18 cellular contexts compared by ENCODE assay signal in the genomic region with DNA sequence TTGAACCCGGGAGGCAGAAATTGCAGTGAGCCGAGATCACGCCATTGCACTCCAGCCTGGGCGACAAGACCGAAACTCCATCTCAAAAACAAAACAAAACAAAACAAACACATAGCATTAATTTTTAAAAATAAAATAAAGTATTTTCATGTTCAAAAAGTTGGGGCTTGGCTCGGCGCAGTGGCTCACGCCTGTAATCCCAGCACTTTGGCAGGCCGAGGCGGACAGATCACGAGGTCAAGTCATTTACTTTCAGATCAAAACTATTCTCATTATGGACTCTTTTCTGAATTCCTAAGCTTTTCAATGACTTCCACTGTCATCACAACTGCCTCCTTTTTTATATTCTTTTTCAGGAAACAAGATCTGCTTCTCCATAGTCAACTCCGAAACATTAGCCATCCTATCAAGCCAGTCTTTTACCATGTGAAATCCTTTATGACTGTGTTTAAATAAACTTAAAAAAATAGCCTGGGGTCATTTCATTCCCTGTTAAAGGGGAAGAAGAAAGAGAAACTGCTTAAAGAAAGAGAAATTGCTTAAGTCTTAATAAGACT. TPM values are rescaled to one million over a fixed set of nuclear protein-coding genes. Genes with fewer than 3 reads are reported as not detected.
"Had no signal": no experiment of that assay in that cellular context is flagged by ENCODE, and none has a peak within 500 bp of the region (broad histone marks: within the 10 kb centered on the region; RNA-seq: fewer than 3 reads in every experiment).

No MANE protein-coding gene starts in this region.

- H3K27ac Mint-ChIP-seq: activated naive CD4-positive, alpha-beta T cell treated with anti-CD3 and anti-CD28 coated beads, Interleukin-2, amount 10 ng/mL, durations not matched to agents 7 days and 5 days; activated T-helper 2 cell treated with anti-CD3 and anti-CD28 coated beads, Interferon-gamma antibody, Interleukin-2, Interleukin-4, amounts not matched to agents 10 μg/mL and 5 μg/mL and 100 μg/mL, durations not matched to agents 14 hours and 24 hours and 36 hours; nephron had no signal

- H3K27ac ChIP-seq: sigmoid colon, thoracic aorta, upper lobe of right lung had no signal

- H3K4me1 ChIP-seq: sigmoid colon, upper lobe of right lung had no signal

- H3K4me1 Mint-ChIP-seq: nephron had no signal

- DNase-seq: activated CD4-positive, alpha-beta T cell treated with anti-CD3 and anti-CD28 coated beads, Interleukin-2, amount 50 U/mL, for 1 hour; activated naive CD4-positive, alpha-beta T cell treated with anti-CD3 and anti-CD28 coated beads, Interleukin-2, amount 10 ng/mL, durations not matched to agents 7 days and 5 days; left ventricle myocardium superior; occipital lobe; sigmoid colon; stimulated activated CD4-positive, alpha-beta T cell treated with anti-CD3 and anti-CD28 coated beads, Interleukin-1b, Interleukin-23, amount 100 ng/mL, for 48 hours; stomach; SW 1271; T-helper 9 cell; upper lobe of right lung had no signal

- H3K4me3 Mint-ChIP-seq: activated naive CD4-positive, alpha-beta T cell treated with anti-CD3 and anti-CD28 coated beads, Interleukin-2, amount 10 ng/mL, durations not matched to agents 7 days and 5 days; nephron had no signal

- H3K27me3 Mint-ChIP-seq: activated naive CD4-positive, alpha-beta T cell treated with anti-CD3 and anti-CD28 coated beads, Interleukin-2, amount 10 ng/mL, durations not matched to agents 7 days and 5 days had no signal

- ATAC-seq: upper lobe of right lung had no signal

- H3K9me3 ChIP-seq: sigmoid colon, stomach, thoracic aorta, upper lobe of right lung had no signal

- H3K4me3 ChIP-seq: sigmoid colon, stomach, thoracic aorta, upper lobe of right lung had no signal

- H3K9me3 Mint-ChIP-seq: activated naive CD4-positive, alpha-beta T cell treated with anti-CD3 and anti-CD28 coated beads, Interleukin-2, amount 10 ng/mL, durations not matched to agents 7 days and 5 days; activated T-helper 2 cell treated with anti-CD3 and anti-CD28 coated beads, Interferon-gamma antibody, Interleukin-2, Interleukin-4, amounts not matched to agents 10 μg/mL and 5 μg/mL and 100 μg/mL, durations not matched to agents 14 hours and 24 hours and 36 hours; nephron had no signal

- H3K27me3 ChIP-seq: sigmoid colon, stomach, upper lobe of right lung had no signal

RNA-seq across cellular contexts. Expression of a gene that starts 13.0 kb away (rescaled TPM):
- total RNA-seq: occipital lobe had no signal

RNA-seq across cellular contexts. Expression of a gene that starts 39.3 kb away (rescaled TPM):
- total RNA-seq: activated CD8-positive, alpha-beta memory T cell treated with anti-CD3 and anti-CD28 coated beads for 36 hours; activated T-helper 2 cell treated with anti-CD3 and anti-CD28 coated beads, Interferon-gamma antibody, Interleukin-2, Interleukin-4, amounts not matched to agents 10 μg/mL and 5 μg/mL and 100 μg/mL, durations not matched to agents 14 hours and 24 hours and 36 hours; dermis microvascular lymphatic vessel endothelial cell; kidney epithelial cell; pulmonary artery endothelial cell; stomach; thoracic aorta had no signal
- polyA plus RNA-seq: adipose tissue, stomach had no signal

RNA-seq across cellular contexts. Expression of a gene that starts 42.4 kb away (rescaled TPM):
- total RNA-seq: activated CD8-positive, alpha-beta memory T cell treated with anti-CD3 and anti-CD28 coated beads for 36 hours; activated T-helper 2 cell treated with anti-CD3 and anti-CD28 coated beads, Interferon-gamma antibody, Interleukin-2, Interleukin-4, amounts not matched to agents 10 μg/mL and 5 μg/mL and 100 μg/mL, durations not matched to agents 14 hours and 24 hours and 36 hours; dermis microvascular lymphatic vessel endothelial cell; pulmonary artery endothelial cell; stomach; thoracic aorta had no signal
